In the genomic region with DNA sequence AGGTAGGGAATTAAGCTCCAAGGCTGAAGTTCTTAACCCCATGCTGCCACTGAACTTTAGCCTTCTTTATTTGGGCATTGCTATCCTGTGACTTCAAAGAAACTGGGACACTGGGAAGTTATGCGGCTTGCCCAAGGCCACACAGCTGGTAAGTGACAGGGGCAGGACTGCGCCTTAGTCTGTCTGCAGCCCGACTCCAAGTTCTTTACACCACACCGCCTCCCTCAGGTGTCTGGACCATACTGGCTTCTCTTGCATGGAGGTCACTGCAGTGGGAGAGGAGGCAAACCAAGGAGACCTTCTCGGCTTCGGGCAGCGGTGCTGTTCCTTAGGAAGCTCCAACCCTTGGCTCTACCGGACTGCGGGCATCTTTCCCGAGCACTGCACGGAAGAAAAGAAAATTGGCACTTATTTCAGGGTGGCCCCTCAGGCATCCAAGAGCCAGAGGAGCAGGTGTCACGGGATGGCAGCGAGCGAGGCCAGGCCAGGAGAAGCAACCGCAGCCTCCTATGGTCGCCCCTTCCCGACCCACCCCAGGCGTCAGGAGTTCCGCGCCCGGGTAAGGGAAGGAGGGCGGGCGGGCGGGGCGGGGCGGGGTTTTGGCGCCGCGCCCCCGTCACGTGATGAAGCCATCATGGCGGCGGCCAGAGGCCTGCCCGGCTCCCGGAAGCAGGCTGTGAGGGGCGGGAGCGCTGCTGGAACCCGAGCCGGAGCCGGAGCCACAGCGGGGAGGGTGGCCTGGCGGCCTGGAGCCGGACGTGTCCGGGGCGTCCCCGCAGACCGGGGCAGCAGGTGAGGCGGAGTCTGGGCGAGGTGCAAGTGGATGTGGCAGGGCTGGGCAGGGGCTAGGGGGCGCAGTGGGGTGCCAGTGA, we compare ENCODE assay signal across 8 cellular contexts. TPM values are rescaled to one million over a fixed set of nuclear protein-coding genes. Genes with fewer than 3 reads are reported as not detected.
DNase-seq lines count a peak whose midpoint lies in the region; ATAC-seq and TF ChIP-seq lines count a peak whose summit lies in the region.

No MANE protein-coding gene starts in this region.

- H2AFZ ChIP-seq in PC-9, result peak overlapping the region; percentile 99

- H3K9me3 ChIP-seq in PC-9 (ENCODE audit: insufficient read depth, low read depth) (no peaks in the 10 kb centered on the region), subcutaneous abdominal adipose tissue (ENCODE audit: control insufficient read depth in 5 of 5, low read length in 5 of 5) (no peaks in the 10 kb centered on the region)

- intact Hi-C loops in PC-9 (cut with micrococcal nuclease; ENCODE audit: unreplicated experiment), result loop anchor here (1.0 kb wide), 4 partner anchors 19 to 152 kb away; partner anchors contain the start of gene RARG

- H3K9me3 Mint-ChIP-seq in activated T-helper 17 cell treated with anti-CD3 and anti-CD28 coated beads, Interleukin-2, amount 50 U/mL, for 72 hours, result no peaks in the 10 kb centered on the region
- no peaks in the 10 kb centered on the region for H3K9me3 Mint-ChIP-seq in natural killer cell treated with Interleukin-12 subunit alpha and Interleukin-12 subunit beta and Interleukin-15 and Interleukin-18, amount 100 ng/mL, for 72 hours

- DNase-seq in DMS114 treated with DMSO at 0.1 percent for 48 hours (lab: John Stamatoyannopoulos, UW; ENCODE audit: unreplicated experiment) (peak; percentile 65), HuH-7 (ENCODE audit: low spot score) (peak; percentile 90), PC-9 (peak; percentile 76 to 85), fibroblast of peridontal ligament (ENCODE audit: extremely low read depth) (peak; percentile 60)
- DNase-seq in natural killer cell treated with Interleukin-12 subunit alpha and Interleukin-12 subunit beta and Interleukin-15 and Interleukin-18, amount 100 ng/mL, for 72 hours (ENCODE audit: low spot score), result peak; percentile 89

- no peaks in the 10 kb centered on the region for H4K20me1 ChIP-seq in PC-9 (ENCODE audit: insufficient read depth)

- H3K4me2 ChIP-seq in PC-9, result peak overlapping the region; percentile 95

- BruUV-seq in PC-9 (replicated peaks; lab: Mats Ljungman, UMichigan), result TSS peak; percentile 75

- no peaks in the 10 kb centered on the region for H3K27me3 ChIP-seq in PC-9 (ENCODE audit: insufficient read depth, low read depth)
- H3K27me3 ChIP-seq in subcutaneous abdominal adipose tissue (ENCODE audit: control insufficient read depth in 5 of 5, insufficient read depth in 4 of 5, low read length in 5 of 5), result no peaks in the 10 kb centered on the region

- peaks cover 28% of the 10 kb centered on the region for H3F3A ChIP-seq in PC-9 (ENCODE audit: insufficient read depth, low read depth)

- H3K27ac ChIP-seq in PC-9 (peak overlapping the region; percentile 64), subcutaneous abdominal adipose tissue (ENCODE audit: low read depth, low read length) (peak overlapping the region; percentile 91)

- H3K4me3 ChIP-seq in PC-9, result peak overlapping the region; percentile 99
- peak overlapping the region; percentile 81 to 96 (median 88) for H3K4me3 ChIP-seq in subcutaneous abdominal adipose tissue (ENCODE audit: low read depth in 1 of 5, low read length in 5 of 5)

- no peaks in the 10 kb centered on the region for H3K36me3 ChIP-seq in PC-9 (ENCODE audit: low read depth)
- H3K36me3 ChIP-seq in subcutaneous abdominal adipose tissue (ENCODE audit: control insufficient read depth in 5 of 5, insufficient read depth in 5 of 5, low read length in 5 of 5), result peaks cover 0 to 22% (median 20%) of the 10 kb centered on the region in 5 donors

- no peaks in the 10 kb centered on the region for H3K27me3 Mint-ChIP-seq in activated T-helper 17 cell treated with anti-CD3 and anti-CD28 coated beads, Interleukin-2, amount 50 U/mL, for 72 hours
- H3K27me3 Mint-ChIP-seq in natural killer cell treated with Interleukin-12 subunit alpha and Interleukin-12 subunit beta and Interleukin-15 and Interleukin-18, amount 100 ng/mL, for 72 hours, result no peaks in the 10 kb centered on the region

- POLR2A ChIA-PET in PC-9 (lab: Charles Lee; ENCODE audit: unreplicated experiment), result interaction anchor here (0.5 to 0.9 kb wide), 4 partner anchors 30 to 756 kb away, joined by 3 to 5 read pairs (median 4); partner anchors contain the start of gene SPRYD3

- peak overlapping the region; percentile 94 for H3K4me3 Mint-ChIP-seq in activated T-helper 17 cell treated with anti-CD3 and anti-CD28 coated beads, Interleukin-2, amount 50 U/mL, for 72 hours
- H3K4me3 Mint-ChIP-seq in natural killer cell treated with Interleukin-12 subunit alpha and Interleukin-12 subunit beta and Interleukin-15 and Interleukin-18, amount 100 ng/mL, for 72 hours, result peak overlapping the region; percentile 94

- H3K9me2 ChIP-seq in PC-9 (ENCODE audit: insufficient read depth), result no peaks in the 10 kb centered on the region

- TF ChIP-seq CTCF in PC-9 (conservative IDR thresholded peaks at IDR 0.05), result peak; percentile 58

- H3K27ac Mint-ChIP-seq in activated T-helper 17 cell treated with anti-CD3 and anti-CD28 coated beads, Interleukin-2, amount 50 U/mL, for 72 hours, result peak overlapping the region; percentile 93
- peak overlapping the region; percentile 82 to 92 for H3K27ac Mint-ChIP-seq in natural killer cell treated with Interleukin-12 subunit alpha and Interleukin-12 subunit beta and Interleukin-15 and Interleukin-18, amount 100 ng/mL, for 72 hours

- peaks cover 15% of the 10 kb centered on the region for H3K79me2 ChIP-seq in PC-9 (ENCODE audit: low read depth)

- CTCF ChIA-PET in PC-9 (lab: Charles Lee), result interaction anchor here (0.5 to 1.2 kb wide), 9 partner anchors 16 to 61 kb away, joined by 3 to 7 read pairs (median 3); partner anchors contain the start of genes ESPL1 and MYG1

- peak overlapping the region; percentile 86 to 94 (median 92) for H3K9ac ChIP-seq in subcutaneous abdominal adipose tissue (ENCODE audit: low read length in 5 of 5)

- H3K4me1 Mint-ChIP-seq in activated T-helper 17 cell treated with anti-CD3 and anti-CD28 coated beads, Interleukin-2, amount 50 U/mL, for 72 hours, result peaks cover 23% of the 10 kb centered on the region
- peaks cover 23 to 27% of the 10 kb centered on the region in 2 donors for H3K4me1 Mint-ChIP-seq in natural killer cell treated with Interleukin-12 subunit alpha and Interleukin-12 subunit beta and Interleukin-15 and Interleukin-18, amount 100 ng/mL, for 72 hours (ENCODE audit: low read depth in 2 of 2)

- ATAC-seq in GM21381 (IDR thresholded peaks at IDR 0.05; ENCODE audit: unreplicated experiment), result peak; percentile 82
- ATAC-seq in activated T-helper 17 cell treated with anti-CD3 and anti-CD28 coated beads, Interleukin-2, amount 50 U/mL, for 72 hours (replicated peaks), result peak; percentile 89
- peak; percentile 91 to 94 for ATAC-seq in natural killer cell treated with Interleukin-12 subunit alpha and Interleukin-12 subunit beta and Interleukin-15 and Interleukin-18, amount 100 ng/mL, for 72 hours

- H3K4me1 ChIP-seq in PC-9 (replicated peaks; ENCODE audit: insufficient read depth) (peaks cover 25% of the 10 kb centered on the region), subcutaneous abdominal adipose tissue (ENCODE audit: control insufficient read depth in 5 of 5, insufficient read depth in 5 of 5, low read length in 5 of 5) (peaks cover 9 to 31% (median 30%) of the 10 kb centered on the region in 5 donors)

- peaks cover 32% of the 10 kb centered on the region for H3K36me3 Mint-ChIP-seq in activated T-helper 17 cell treated with anti-CD3 and anti-CD28 coated beads, Interleukin-2, amount 50 U/mL, for 72 hours (ENCODE audit: low read depth)
- no peaks in the 10 kb centered on the region for H3K36me3 Mint-ChIP-seq in natural killer cell treated with Interleukin-12 subunit alpha and Interleukin-12 subunit beta and Interleukin-15 and Interleukin-18, amount 100 ng/mL, for 72 hours

RNA-seq across cellular contexts. Expression of gene ESPL1, which starts 16.4 kb away (rescaled TPM):
- 37.4 and 42.0 TPM in 2 replicates for total RNA-seq in PC-9 (2021)
- total RNA-seq in activated T-helper 17 cell treated with anti-CD3 and anti-CD28 coated beads, Interleukin-2, amount 50 U/mL, for 72 hours, result 10 to 100 TPM; 80.1 to 92.1 TPM
- 100 to 1,000 TPM in 1 of 2 donors, 10 to 100 TPM in 1; 35.2 to 127 TPM for total RNA-seq in natural killer cell treated with Interleukin-12 subunit alpha and Interleukin-12 subunit beta and Interleukin-15 and Interleukin-18, amount 100 ng/mL, for 72 hours

RNA-seq across cellular contexts. Expression of gene RARG, which starts 19.7 kb away (rescaled TPM):
- 118 and 124 TPM in 2 replicates for total RNA-seq in PC-9 (2021)
- total RNA-seq in activated T-helper 17 cell treated with anti-CD3 and anti-CD28 coated beads, Interleukin-2, amount 50 U/mL, for 72 hours, result 10 to 100 TPM; 28.5 to 58.3 TPM
- total RNA-seq in natural killer cell treated with Interleukin-12 subunit alpha and Interleukin-12 subunit beta and Interleukin-15 and Interleukin-18, amount 100 ng/mL, for 72 hours, result 10 to 100 TPM in 1 of 2 donors, 1 to 10 TPM in 1; 5.8 to 13.3 TPM

RNA-seq across cellular contexts. Expression of gene PFDN5, which starts 43.6 kb away (rescaled TPM):
- 291 and 303 TPM in 2 replicates for total RNA-seq in PC-9 (2021)
- 100 to 1,000 TPM; 250 to 347 TPM for total RNA-seq in activated T-helper 17 cell treated with anti-CD3 and anti-CD28 coated beads, Interleukin-2, amount 50 U/mL, for 72 hours
- 100 to 1,000 TPM; 199 to 233 TPM for total RNA-seq in natural killer cell treated with Interleukin-12 subunit alpha and Interleukin-12 subunit beta and Interleukin-15 and Interleukin-18, amount 100 ng/mL, for 72 hours

RNA-seq across cellular contexts. Expression of gene ITGB7, which starts 44.7 kb away (rescaled TPM):
- 2.4 and 3.3 TPM in 2 replicates for total RNA-seq in PC-9 (2021)
- total RNA-seq in activated T-helper 17 cell treated with anti-CD3 and anti-CD28 coated beads, Interleukin-2, amount 50 U/mL, for 72 hours, result 100 to 1,000 TPM; 183 to 187 TPM
- total RNA-seq in natural killer cell treated with Interleukin-12 subunit alpha and Interleukin-12 subunit beta and Interleukin-15 and Interleukin-18, amount 100 ng/mL, for 72 hours, result 10 to 100 TPM; 53.0 to 81.0 TPM

RNA-seq across cellular contexts. Expression of gene MYG1, which starts 47.8 kb away (rescaled TPM):
- 67.2 and 82.5 TPM in 2 replicates for total RNA-seq in PC-9 (2021)
- total RNA-seq in activated T-helper 17 cell treated with anti-CD3 and anti-CD28 coated beads, Interleukin-2, amount 50 U/mL, for 72 hours, result 10 to 100 TPM; 48.7 to 76.5 TPM
- total RNA-seq in natural killer cell treated with Interleukin-12 subunit alpha and Interleukin-12 subunit beta and Interleukin-15 and Interleukin-18, amount 100 ng/mL, for 72 hours, result 10 to 100 TPM; 55.8 to 72.9 TPM

Comparison
In these comparisons a context has a peak if more than half of its experiments do, and no peak if none do; other contexts are left out.
1. Peak in every context shown above with its lines: DNase-seq, ATAC-seq, H3K4me3 ChIP-seq and H3K27ac ChIP-seq.